In the genomic region with DNA sequence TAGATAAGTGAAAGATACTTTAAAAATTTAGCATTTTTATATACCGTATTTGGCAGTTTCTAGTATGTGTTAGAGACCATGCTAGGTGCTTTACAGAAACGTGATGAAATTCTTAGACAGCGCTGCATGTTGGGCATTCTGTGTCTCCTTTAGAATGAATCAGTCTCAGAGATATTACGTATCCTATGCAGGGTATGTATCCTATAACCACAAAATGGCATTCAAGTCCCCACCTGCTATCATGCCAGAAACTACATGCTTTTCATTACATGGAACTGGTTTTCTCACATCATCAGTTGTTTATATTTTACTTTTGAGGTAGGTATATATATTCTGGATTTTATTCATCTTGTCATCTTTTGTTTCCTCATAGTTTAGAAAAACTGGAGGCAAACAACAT, we compare ENCODE assay signal across 1 cellular context.
TF ChIP-seq lines count a peak whose summit lies in the region.

No MANE protein-coding gene starts in this region.

TF ChIP-seq in HEK293, 187 proteins besides CTCF, POLR2A, EP300 and RAD21:
- TF ChIP-seq ZNF324 (tag by site-specific recombination; IDR thresholded peaks at IDR 0.05), result no peak
- TF ChIP-seq ZNF529 (tag by site-specific recombination; IDR thresholded peaks at IDR 0.05; ENCODE audit: insufficient replicate concordance), result peak; percentile 50
